1 cellular context compared by ENCODE assay signal in the genomic region with DNA sequence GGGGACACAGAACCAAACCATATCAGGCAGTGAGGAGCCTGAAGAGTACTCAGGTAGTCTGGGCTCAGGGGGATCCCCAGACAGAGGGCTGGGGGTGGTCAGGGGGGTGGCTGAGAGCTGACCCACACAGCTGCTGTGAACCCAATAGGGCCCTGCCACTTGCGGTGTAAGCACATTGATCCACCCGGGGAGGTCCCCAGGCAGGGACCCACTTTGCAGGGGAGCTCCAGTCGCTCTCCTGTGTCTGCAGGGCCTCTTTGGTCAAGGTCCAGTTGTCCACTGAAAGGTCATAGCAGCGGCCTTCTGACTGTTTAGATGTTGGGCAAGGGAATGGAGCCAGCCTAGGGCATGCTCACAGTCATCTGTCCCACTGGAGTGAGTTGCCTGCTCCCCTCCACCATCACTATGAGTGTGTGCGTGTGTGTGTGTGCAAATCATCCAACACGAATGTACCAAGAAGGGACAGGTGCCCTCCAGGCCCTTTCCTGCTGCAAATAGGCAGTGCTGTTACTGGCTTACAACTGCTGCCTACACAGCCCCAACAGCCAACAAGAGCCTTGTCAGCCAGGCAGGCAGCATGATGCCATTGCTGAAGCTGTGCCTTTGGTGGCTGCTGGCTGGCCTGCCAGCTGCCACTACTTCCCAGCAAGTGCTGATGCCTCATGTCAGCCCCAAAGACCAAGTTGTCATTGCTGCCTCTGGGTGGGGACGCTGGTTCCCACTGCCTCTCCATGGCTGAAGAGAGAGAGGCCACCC.
TF ChIP-seq lines count a peak whose summit lies in the region.

No MANE protein-coding gene starts in this region.

TF ChIP-seq in HepG2, 621 proteins besides CTCF, POLR2A, EP300 and RAD21 (continued from another document and continues in another):
- TF ChIP-seq, protein P1, sequence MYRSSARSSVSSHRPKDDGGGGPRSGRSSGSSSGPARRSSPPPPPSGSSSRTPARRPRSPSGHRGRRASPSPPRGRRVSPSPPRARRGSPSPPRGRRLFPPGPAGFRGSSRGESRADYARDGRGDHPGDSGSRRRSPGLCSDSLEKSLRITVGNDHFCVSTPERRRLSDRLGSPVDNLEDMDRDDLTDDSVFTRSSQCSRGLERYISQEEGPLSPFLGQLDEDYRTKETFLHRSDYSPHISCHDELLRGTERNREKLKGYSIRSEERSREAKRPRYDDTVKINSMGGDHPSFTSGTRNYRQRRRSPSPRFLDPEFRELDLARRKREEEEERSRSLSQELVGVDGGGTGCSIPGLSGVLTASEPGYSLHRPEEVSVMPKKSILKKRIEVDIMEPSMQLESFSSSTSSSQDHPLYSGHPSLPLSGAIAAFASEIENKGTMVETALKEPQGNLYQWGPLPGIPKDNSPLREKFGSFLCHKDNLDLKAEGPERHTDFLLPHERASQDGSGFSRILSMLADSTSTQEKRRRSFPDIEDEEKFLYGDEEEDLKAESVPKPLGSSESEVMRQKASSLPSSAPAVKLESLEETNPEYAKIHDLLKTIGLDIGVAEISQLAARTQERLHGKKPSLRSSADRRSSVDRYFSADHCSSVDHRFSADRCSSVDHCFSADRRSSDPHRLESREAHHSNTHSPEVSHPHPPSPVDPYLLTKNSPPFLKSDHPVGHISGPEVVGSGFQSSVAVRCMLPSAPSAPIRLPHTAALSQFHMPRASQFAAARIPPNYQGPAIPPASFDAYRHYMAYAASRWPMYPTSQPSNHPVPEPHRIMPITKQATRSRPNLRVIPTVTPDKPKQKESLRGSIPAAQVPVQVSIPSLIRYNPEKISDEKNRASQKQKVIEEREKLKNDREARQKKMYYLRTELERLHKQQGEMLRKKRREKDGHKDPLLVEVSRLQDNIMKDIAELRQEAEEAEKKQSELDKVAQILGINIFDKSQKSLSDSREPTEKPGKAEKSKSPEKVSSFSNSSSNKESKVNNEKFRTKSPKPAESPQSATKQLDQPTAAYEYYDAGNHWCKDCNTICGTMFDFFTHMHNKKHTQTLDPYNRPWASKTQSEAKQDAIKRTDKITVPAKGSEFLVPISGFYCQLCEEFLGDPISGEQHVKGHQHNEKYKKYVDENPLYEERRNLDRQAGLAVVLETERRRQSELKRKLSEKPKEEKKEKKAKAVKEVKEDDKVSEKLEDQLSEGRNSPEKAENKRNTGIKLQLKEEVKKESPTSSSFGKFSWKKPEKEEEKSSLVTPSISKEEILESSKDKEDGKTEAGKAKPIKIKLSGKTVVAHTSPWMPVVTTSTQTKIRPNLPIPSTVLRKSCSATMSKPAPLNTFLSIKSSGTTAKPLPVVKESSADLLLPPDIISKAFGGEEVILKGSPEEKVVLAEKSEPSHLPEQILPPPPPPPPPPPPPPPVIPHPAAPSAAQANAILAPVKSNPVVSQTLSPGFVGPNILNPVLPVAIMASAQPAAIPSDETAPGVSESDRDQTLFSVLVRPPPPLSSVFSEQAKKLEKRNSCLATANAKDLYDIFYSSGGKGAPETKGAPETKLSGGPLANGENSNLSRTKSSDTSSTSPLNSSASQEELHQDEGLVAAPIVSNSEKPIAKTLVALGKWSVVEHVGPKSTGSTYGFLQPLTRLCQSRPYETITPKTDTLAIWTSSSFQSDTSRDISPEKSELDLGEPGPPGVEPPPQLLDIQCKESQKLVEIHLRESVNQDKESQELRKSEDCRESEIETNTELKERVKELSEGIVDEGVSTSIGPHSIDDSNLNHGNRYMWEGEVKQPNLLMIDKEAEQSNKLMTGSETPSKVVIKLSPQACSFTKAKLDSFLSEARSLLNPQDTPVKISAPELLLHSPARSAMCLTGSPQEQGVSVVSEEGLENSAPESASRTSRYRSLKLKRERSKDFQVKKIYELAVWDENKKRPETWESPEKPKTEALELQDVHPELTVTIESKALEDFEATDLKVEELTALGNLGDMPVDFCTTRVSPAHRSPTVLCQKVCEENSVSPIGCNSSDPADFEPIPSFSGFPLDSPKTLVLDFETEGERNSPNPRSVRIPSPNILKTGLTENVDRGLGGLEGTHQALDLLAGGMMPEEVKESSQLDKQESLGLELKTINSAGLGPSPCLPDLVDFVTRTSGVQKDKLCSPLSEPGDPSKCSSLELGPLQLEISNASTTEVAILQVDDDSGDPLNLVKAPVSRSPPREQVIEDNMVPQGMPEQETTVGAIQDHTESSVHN (CRISPR knock-in tag; IDR thresholded peaks at IDR 0.05), result no peak
- TF ChIP-seq NCOR1 (IDR thresholded peaks at IDR 0.05; ENCODE audit: borderline replicate concordance, low read length), result no peak
- no peak for TF ChIP-seq ZC3H13 (CRISPR knock-in tag; IDR thresholded peaks at IDR 0.05)
- no peak for TF ChIP-seq ZSCAN31 (CRISPR knock-in tag; IDR thresholded peaks at IDR 0.05; ENCODE audit: low read depth)
- no peak for TF ChIP-seq EED (CRISPR knock-in tag; IDR thresholded peaks at IDR 0.05)
- TF ChIP-seq, protein P2, sequence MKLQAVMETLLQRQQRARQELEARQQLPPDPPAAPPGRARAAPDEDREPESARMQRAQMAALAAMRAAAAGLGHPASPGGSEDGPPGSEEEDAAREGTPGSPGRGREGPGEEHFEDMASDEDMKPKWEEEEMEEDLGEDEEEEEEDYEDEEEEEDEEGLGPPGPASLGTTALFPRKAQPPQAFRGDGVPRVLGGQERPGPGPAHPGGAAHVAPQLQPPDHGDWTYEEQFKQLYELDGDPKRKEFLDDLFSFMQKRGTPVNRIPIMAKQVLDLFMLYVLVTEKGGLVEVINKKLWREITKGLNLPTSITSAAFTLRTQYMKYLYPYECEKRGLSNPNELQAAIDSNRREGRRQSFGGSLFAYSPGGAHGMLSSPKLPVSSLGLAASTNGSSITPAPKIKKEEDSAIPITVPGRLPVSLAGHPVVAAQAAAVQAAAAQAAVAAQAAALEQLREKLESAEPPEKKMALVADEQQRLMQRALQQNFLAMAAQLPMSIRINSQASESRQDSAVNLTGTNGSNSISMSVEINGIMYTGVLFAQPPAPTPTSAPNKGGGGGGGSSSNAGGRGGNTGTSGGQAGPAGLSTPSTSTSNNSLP (IDR thresholded peaks at IDR 0.05; ENCODE audit: low read depth, low read length), result no peak
- TF ChIP-seq, protein P3, sequence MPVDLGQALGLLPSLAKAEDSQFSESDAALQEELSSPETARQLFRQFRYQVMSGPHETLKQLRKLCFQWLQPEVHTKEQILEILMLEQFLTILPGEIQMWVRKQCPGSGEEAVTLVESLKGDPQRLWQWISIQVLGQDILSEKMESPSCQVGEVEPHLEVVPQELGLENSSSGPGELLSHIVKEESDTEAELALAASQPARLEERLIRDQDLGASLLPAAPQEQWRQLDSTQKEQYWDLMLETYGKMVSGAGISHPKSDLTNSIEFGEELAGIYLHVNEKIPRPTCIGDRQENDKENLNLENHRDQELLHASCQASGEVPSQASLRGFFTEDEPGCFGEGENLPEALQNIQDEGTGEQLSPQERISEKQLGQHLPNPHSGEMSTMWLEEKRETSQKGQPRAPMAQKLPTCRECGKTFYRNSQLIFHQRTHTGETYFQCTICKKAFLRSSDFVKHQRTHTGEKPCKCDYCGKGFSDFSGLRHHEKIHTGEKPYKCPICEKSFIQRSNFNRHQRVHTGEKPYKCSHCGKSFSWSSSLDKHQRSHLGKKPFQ (CRISPR knock-in tag; IDR thresholded peaks at IDR 0.05; ENCODE audit: insufficient replicate concordance), result no peak
- no peak for TF ChIP-seq CHCHD3 (CRISPR knock-in tag; IDR thresholded peaks at IDR 0.05)
- TF ChIP-seq, protein P4, sequence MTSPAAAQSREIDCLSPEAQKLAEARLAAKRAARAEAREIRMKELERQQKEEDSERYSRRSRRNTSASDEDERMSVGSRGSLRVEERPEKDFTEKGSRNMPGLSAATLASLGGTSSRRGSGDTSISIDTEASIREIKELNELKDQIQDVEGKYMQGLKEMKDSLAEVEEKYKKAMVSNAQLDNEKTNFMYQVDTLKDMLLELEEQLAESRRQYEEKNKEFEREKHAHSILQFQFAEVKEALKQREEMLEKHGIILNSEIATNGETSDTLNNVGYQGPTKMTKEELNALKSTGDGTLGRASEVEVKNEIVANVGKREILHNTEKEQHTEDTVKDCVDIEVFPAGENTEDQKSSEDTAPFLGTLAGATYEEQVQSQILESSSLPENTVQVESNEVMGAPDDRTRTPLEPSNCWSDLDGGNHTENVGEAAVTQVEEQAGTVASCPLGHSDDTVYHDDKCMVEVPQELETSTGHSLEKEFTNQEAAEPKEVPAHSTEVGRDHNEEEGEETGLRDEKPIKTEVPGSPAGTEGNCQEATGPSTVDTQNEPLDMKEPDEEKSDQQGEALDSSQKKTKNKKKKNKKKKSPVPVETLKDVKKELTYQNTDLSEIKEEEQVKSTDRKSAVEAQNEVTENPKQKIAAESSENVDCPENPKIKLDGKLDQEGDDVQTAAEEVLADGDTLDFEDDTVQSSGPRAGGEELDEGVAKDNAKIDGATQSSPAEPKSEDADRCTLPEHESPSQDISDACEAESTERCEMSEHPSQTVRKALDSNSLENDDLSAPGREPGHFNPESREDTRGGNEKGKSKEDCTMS (CRISPR knock-in tag; conservative IDR thresholded peaks at IDR 0.05), result no peak
- peak; percentile 26; the same call in 1 of the 2 replicates for TF ChIP-seq CEBPB (IDR thresholded peaks at IDR 0.05; ENCODE audit: borderline replicate concordance, low read depth, low read length)
- TF ChIP-seq TCF7L2 (IDR thresholded peaks at IDR 0.05; ENCODE audit: low read depth, low read length), result no peak
- TF ChIP-seq ZNF564 (CRISPR knock-in tag; IDR thresholded peaks at IDR 0.05), result no peak
- TF ChIP-seq NR2C2 (CRISPR knock-in tag; IDR thresholded peaks at IDR 0.05; ENCODE audit: borderline replicate concordance), result no peak
- no peak for TF ChIP-seq FOXK2 (IDR thresholded peaks at IDR 0.05)
- TF ChIP-seq, protein P5, sequence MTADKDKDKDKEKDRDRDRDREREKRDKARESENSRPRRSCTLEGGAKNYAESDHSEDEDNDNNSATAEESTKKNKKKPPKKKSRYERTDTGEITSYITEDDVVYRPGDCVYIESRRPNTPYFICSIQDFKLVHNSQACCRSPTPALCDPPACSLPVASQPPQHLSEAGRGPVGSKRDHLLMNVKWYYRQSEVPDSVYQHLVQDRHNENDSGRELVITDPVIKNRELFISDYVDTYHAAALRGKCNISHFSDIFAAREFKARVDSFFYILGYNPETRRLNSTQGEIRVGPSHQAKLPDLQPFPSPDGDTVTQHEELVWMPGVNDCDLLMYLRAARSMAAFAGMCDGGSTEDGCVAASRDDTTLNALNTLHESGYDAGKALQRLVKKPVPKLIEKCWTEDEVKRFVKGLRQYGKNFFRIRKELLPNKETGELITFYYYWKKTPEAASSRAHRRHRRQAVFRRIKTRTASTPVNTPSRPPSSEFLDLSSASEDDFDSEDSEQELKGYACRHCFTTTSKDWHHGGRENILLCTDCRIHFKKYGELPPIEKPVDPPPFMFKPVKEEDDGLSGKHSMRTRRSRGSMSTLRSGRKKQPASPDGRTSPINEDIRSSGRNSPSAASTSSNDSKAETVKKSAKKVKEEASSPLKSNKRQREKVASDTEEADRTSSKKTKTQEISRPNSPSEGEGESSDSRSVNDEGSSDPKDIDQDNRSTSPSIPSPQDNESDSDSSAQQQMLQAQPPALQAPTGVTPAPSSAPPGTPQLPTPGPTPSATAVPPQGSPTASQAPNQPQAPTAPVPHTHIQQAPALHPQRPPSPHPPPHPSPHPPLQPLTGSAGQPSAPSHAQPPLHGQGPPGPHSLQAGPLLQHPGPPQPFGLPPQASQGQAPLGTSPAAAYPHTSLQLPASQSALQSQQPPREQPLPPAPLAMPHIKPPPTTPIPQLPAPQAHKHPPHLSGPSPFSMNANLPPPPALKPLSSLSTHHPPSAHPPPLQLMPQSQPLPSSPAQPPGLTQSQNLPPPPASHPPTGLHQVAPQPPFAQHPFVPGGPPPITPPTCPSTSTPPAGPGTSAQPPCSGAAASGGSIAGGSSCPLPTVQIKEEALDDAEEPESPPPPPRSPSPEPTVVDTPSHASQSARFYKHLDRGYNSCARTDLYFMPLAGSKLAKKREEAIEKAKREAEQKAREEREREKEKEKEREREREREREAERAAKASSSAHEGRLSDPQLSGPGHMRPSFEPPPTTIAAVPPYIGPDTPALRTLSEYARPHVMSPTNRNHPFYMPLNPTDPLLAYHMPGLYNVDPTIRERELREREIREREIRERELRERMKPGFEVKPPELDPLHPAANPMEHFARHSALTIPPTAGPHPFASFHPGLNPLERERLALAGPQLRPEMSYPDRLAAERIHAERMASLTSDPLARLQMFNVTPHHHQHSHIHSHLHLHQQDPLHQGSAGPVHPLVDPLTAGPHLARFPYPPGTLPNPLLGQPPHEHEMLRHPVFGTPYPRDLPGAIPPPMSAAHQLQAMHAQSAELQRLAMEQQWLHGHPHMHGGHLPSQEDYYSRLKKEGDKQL (CRISPR knock-in tag; IDR thresholded peaks at IDR 0.05; ENCODE audit: low read depth), result no peak
- TF ChIP-seq TEAD3 (CRISPR knock-in tag; optimal IDR thresholded peaks at IDR 0.05; ENCODE audit: borderline replicate concordance), result peak; percentile 11
- no peak for TF ChIP-seq PPARG (CRISPR knock-in tag; conservative IDR thresholded peaks at IDR 0.05)
- no peak for TF ChIP-seq SMARCE1 (IDR thresholded peaks at IDR 0.05; ENCODE audit: borderline replicate concordance)
- TF ChIP-seq, protein P6, sequence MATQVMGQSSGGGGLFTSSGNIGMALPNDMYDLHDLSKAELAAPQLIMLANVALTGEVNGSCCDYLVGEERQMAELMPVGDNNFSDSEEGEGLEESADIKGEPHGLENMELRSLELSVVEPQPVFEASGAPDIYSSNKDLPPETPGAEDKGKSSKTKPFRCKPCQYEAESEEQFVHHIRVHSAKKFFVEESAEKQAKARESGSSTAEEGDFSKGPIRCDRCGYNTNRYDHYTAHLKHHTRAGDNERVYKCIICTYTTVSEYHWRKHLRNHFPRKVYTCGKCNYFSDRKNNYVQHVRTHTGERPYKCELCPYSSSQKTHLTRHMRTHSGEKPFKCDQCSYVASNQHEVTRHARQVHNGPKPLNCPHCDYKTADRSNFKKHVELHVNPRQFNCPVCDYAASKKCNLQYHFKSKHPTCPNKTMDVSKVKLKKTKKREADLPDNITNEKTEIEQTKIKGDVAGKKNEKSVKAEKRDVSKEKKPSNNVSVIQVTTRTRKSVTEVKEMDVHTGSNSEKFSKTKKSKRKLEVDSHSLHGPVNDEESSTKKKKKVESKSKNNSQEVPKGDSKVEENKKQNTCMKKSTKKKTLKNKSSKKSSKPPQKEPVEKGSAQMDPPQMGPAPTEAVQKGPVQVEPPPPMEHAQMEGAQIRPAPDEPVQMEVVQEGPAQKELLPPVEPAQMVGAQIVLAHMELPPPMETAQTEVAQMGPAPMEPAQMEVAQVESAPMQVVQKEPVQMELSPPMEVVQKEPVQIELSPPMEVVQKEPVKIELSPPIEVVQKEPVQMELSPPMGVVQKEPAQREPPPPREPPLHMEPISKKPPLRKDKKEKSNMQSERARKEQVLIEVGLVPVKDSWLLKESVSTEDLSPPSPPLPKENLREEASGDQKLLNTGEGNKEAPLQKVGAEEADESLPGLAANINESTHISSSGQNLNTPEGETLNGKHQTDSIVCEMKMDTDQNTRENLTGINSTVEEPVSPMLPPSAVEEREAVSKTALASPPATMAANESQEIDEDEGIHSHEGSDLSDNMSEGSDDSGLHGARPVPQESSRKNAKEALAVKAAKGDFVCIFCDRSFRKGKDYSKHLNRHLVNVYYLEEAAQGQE (IDR thresholded peaks at IDR 0.05; ENCODE audit: borderline replicate concordance in 1 of 2, low read depth in 1 of 2, low read length in 2 of 2), result no peak
- TF ChIP-seq ZNF225 (CRISPR knock-in tag; IDR thresholded peaks at IDR 0.05), result no peak
- TF ChIP-seq PLRG1 (conservative IDR thresholded peaks at IDR 0.05), result no peak
